ENCODE assay signal across 8 cellular contexts in genomic region chr12:53005215-53005985, GRCh38. TPM values are rescaled to one million over a fixed set of nuclear protein-coding genes. Genes with fewer than 3 reads are reported as not detected.
DNase-seq lines count a peak whose midpoint lies in the region; ATAC-seq and TF ChIP-seq lines count a peak whose summit lies in the region.

No MANE protein-coding gene starts in this region.

- peak overlapping the region; percentile 95 for H3K4me3 Mint-ChIP-seq in Calu3 (ENCODE audit: low read depth, unreplicated experiment)
- H3K4me3 Mint-ChIP-seq in stimulated activated naive CD8-positive, alpha-beta T cell treated with anti-CD3 and anti-CD28 coated beads, Interleukin-15, amount 100 ng/mL, for 72 hours: peak overlapping the region; percentile 98 to 100

- DNase-seq in Calu3: no peak
- no peak for DNase-seq in LNCaP clone FGC (ENCODE audit: low read depth)
- DNase-seq in astrocyte of the spinal cord (ENCODE audit: low read depth, low spot score): no peak
- peak; percentile 12 for DNase-seq in kidney tubule cell (ENCODE audit: low spot score)
- no peak for DNase-seq in stimulated activated naive CD8-positive, alpha-beta T cell treated with anti-CD3 and anti-CD28 coated beads, Interleukin-15, amount 100 ng/mL, for 72 hours
- no peak for DNase-seq in KG1 (lab: John Stamatoyannopoulos, UW)
- no peak for DNase-seq in 8988T

- intact Hi-C loops in Calu3 (cut with micrococcal nuclease; ENCODE audit: unreplicated experiment): no loop called here

- no peaks in the 10 kb centered on the region for H3K27me3 Mint-ChIP-seq in Calu3 (ENCODE audit: unreplicated experiment)
- H3K27me3 Mint-ChIP-seq in stimulated activated naive CD8-positive, alpha-beta T cell treated with anti-CD3 and anti-CD28 coated beads, Interleukin-15, amount 100 ng/mL, for 72 hours: no peaks in the 10 kb centered on the region

- BruUV-seq in Calu3 (replicated peaks; lab: Mats Ljungman, UMichigan): TSS peak; percentile 90

- in situ Hi-C loops in astrocyte of the spinal cord (cut with HindIII; ENCODE audit: low sequenced_read_pairs): no loop called here

- CTCF ChIA-PET in Calu3 (lab: Charles Lee): interaction anchor here (0.5 to 1.2 kb wide), 6 partner anchors 11 to 858 kb away, joined by 3 to 5 read pairs (median 4); partner anchors contain the start of gene SPRYD3

- no peak for ATAC-seq in stimulated activated naive CD8-positive, alpha-beta T cell treated with anti-CD3 and anti-CD28 coated beads, Interleukin-15, amount 100 ng/mL, for 72 hours
- ATAC-seq in GM19328 (IDR thresholded peaks at IDR 0.05; ENCODE audit: unreplicated experiment): no peak

- no peaks in the 10 kb centered on the region for H3K9me3 Mint-ChIP-seq in Calu3 (ENCODE audit: low read depth, unreplicated experiment)
- no peaks in the 10 kb centered on the region for H3K9me3 Mint-ChIP-seq in stimulated activated naive CD8-positive, alpha-beta T cell treated with anti-CD3 and anti-CD28 coated beads, Interleukin-15, amount 100 ng/mL, for 72 hours

- H3K4me3 ChIP-seq in LNCaP clone FGC (ENCODE audit: low read depth, low read length) (peak overlapping the region; percentile 93), astrocyte of the spinal cord (ENCODE audit: low read depth, low read length) (peak overlapping the region; percentile 84)

- H3K36me3 Mint-ChIP-seq in Calu3 (ENCODE audit: insufficient read depth, unreplicated experiment): peaks cover 49% of the 10 kb centered on the region

- TF ChIP-seq CTCF in Calu3 (IDR thresholded peaks at IDR 0.05; ENCODE audit: unreplicated experiment) (no peak), LNCaP clone FGC (IDR thresholded peaks at IDR 0.05; ENCODE audit: control insufficient read depth, extremely low read depth, insufficient read depth) (no peak), astrocyte of the spinal cord (IDR thresholded peaks at IDR 0.05; ENCODE audit: low read depth, low read length) (no peak)

- peaks cover 23% of the 10 kb centered on the region for H3K4me1 Mint-ChIP-seq in Calu3 (ENCODE audit: low read depth, unreplicated experiment)
- peaks cover 40% of the 10 kb centered on the region for H3K4me1 Mint-ChIP-seq in stimulated activated naive CD8-positive, alpha-beta T cell treated with anti-CD3 and anti-CD28 coated beads, Interleukin-15, amount 100 ng/mL, for 72 hours

- peak overlapping the region; percentile 94 for H3K27ac Mint-ChIP-seq in Calu3 (ENCODE audit: unreplicated experiment)
- H3K27ac Mint-ChIP-seq in stimulated activated naive CD8-positive, alpha-beta T cell treated with anti-CD3 and anti-CD28 coated beads, Interleukin-15, amount 100 ng/mL, for 72 hours: peak overlapping the region; percentile 81 to 83

RNA-seq across cellular contexts. Expression of gene EIF4B, which starts 0.9 kb away (rescaled TPM):
- total RNA-seq in Calu3 (2022): 242 and 272 TPM in 2 replicates

RNA-seq across cellular contexts. Expression of gene TNS2, which starts 44.5 kb away (rescaled TPM):
- 1.3 and 4.7 TPM in 2 replicates for total RNA-seq in Calu3 (2022)

RNA-seq across cellular contexts. Expression of gene KRT18, which starts 56.5 kb away (rescaled TPM):
- total RNA-seq in Calu3 (2022): 1,777 and 1,816 TPM in 2 replicates
